ENCODE assay signal across 18 cellular contexts in genomic region chr15:50471072-50471471, GRCh38. TPM values are rescaled to one million over a fixed set of nuclear protein-coding genes. Genes with fewer than 3 reads are reported as not detected.
A peak's percentile ranks its signal among the peaks of the same experiment; 100 is the strongest.
DNase-seq lines count a peak whose midpoint lies in the region; ATAC-seq and TF ChIP-seq lines count a peak whose summit lies in the region.
"Had no signal": no experiment of that assay in that cellular context is flagged by ENCODE, and none has a peak within 500 bp of the region (broad histone marks: within the 10 kb centered on the region; RNA-seq: fewer than 3 reads in every experiment).

No MANE protein-coding gene starts in this region.

- H3K36me3 ChIP-seq in Panc1 (ENCODE audit: control insufficient read depth, insufficient read depth, low read length) (no peaks in the 10 kb centered on the region), PC-3 (ENCODE audit: low read depth, low read length) (peaks cover 3% of the 10 kb centered on the region; the same call in 1 of the 2 replicates)

- intact Hi-C loops in Panc1 (cut with micrococcal nuclease; ENCODE audit: unreplicated experiment) (no loop called here), PC-3 (cut with micrococcal nuclease) (no loop called here)

- POLR2A ChIA-PET in Panc1 (lab: Charles Lee) (interaction anchor here (0.7 kb wide), 1 partner anchor 9 kb away, joined by 7 read pairs; no protein-coding TSS in a partner anchor), PC-3 (lab: Charles Lee; ENCODE audit: unreplicated experiment) (no interaction called here)

- peak overlapping the region; percentile 46 for H3K27ac Mint-ChIP-seq in stimulated activated memory B cell treated with anti-CD40 and anti-IgM and Interleukin-4, amounts not matched to agents 10 μg/mL and 1 μg/mL and 100 μg/mL, for 72 hours
- H3K27ac Mint-ChIP-seq: B cell; CD4-positive, alpha-beta T cell; CD8-positive, alpha-beta T cell had no signal

- in situ Hi-C loops in Panc1 (cut with HindIII; ENCODE audit: low pct_unique_long_range_greater_than_20kb, low sequenced_read_pairs) = no loop called here

- BruUV-seq in Panc1 (replicated peaks; lab: Mats Ljungman, UMichigan) = TSS peak; percentile 18
- BruUV-seq in PC-3 (replicated peaks; lab: Mats Ljungman, UMichigan) = no TSS peak

- no peak overlapping the region for H3K4me3 Mint-ChIP-seq in stimulated activated memory B cell treated with anti-CD40 and anti-IgM and Interleukin-4, amounts not matched to agents 10 μg/mL and 1 μg/mL and 100 μg/mL, for 72 hours
- H3K4me3 Mint-ChIP-seq: B cell; CD4-positive, alpha-beta T cell; CD8-positive, alpha-beta T cell had no signal

- peaks cover 51% of the 10 kb centered on the region for H3K36me3 Mint-ChIP-seq in stimulated activated memory B cell treated with anti-CD40 and anti-IgM and Interleukin-4, amounts not matched to agents 10 μg/mL and 1 μg/mL and 100 μg/mL, for 72 hours

- H3K27me3 ChIP-seq in Panc1 (ENCODE audit: control insufficient read depth, insufficient read depth, low read length) (no peaks in the 10 kb centered on the region), PC-3 (ENCODE audit: low read length) (no peaks in the 10 kb centered on the region)
- H3K27me3 ChIP-seq: BLaER1 treated with 17β-estradiol and CSF1 and Interleukin-3, amounts not matched to agents 10 nM and 100 nM had no signal

- TF ChIP-seq CTCF in GM10266 (IDR thresholded peaks at IDR 0.05; ENCODE audit: control insufficient read depth, insufficient read depth, low read depth, missing control alignments) = no peak
- no peak for TF ChIP-seq CTCF in Panc1 (IDR thresholded peaks at IDR 0.05)
- TF ChIP-seq CTCF in PC-3 (conservative IDR thresholded peaks at IDR 0.05; ENCODE audit: low read depth, low read length) = no peak

- H3K4me3 ChIP-seq in Panc1 (ENCODE audit: low read depth in 2 of 2, low read length in 2 of 2) (no peak overlapping the region), PC-3 (ENCODE audit: low read length) (no peak overlapping the region)
- H3K4me3 ChIP-seq: A549; BLaER1 treated with 17β-estradiol and CSF1 and Interleukin-3, amounts not matched to agents 10 nM and 100 nM had no signal

- H3F3A ChIP-seq in PC-3 (ENCODE audit: low read length, unreplicated experiment) = no peaks in the 10 kb centered on the region

- H3K27me3 Mint-ChIP-seq in stimulated activated memory B cell treated with anti-CD40 and anti-IgM and Interleukin-4, amounts not matched to agents 10 μg/mL and 1 μg/mL and 100 μg/mL, for 72 hours = no peaks in the 10 kb centered on the region
- H3K27me3 Mint-ChIP-seq: B cell; CD4-positive, alpha-beta T cell had no signal

- H3K9ac ChIP-seq in PC-3 (ENCODE audit: low read length) = no peak overlapping the region
- H3K9ac ChIP-seq: BLaER1 treated with 17β-estradiol and CSF1 and Interleukin-3, amounts not matched to agents 10 nM and 100 nM had no signal

- no peaks in the 10 kb centered on the region for H3K79me2 ChIP-seq in PC-3 (ENCODE audit: low read length)

- H3K9me3 Mint-ChIP-seq in stimulated activated memory B cell treated with anti-CD40 and anti-IgM and Interleukin-4, amounts not matched to agents 10 μg/mL and 1 μg/mL and 100 μg/mL, for 72 hours = no peaks in the 10 kb centered on the region
- H3K9me3 Mint-ChIP-seq: CD4-positive, alpha-beta T cell; CD8-positive, alpha-beta T cell had no signal

- H2AFZ ChIP-seq in PC-3 (ENCODE audit: low read length) = no peak overlapping the region

- H3K9me3 ChIP-seq in Panc1 (ENCODE audit: control insufficient read depth, insufficient read depth, low read depth, low read length) (no peaks in the 10 kb centered on the region), PC-3 (ENCODE audit: low read length) (no peaks in the 10 kb centered on the region)
- H3K9me3 ChIP-seq: A549; BLaER1 treated with 17β-estradiol and CSF1 and Interleukin-3, amounts not matched to agents 10 nM and 100 nM; Caco-2 had no signal

- H3K4me1 ChIP-seq in Panc1 (ENCODE audit: control insufficient read depth, insufficient read depth, low read length) (no peaks in the 10 kb centered on the region), PC-3 (ENCODE audit: insufficient read depth, low read length) (no peaks in the 10 kb centered on the region)
- H3K4me1 ChIP-seq: A549; BLaER1 treated with 17β-estradiol and CSF1 and Interleukin-3, amounts not matched to agents 10 nM and 100 nM; Caco-2 had no signal

- no peak overlapping the region for H3K27ac ChIP-seq in Panc1 (ENCODE audit: low read length)
- H3K27ac ChIP-seq in PC-3 (ENCODE audit: low read length) = no peak overlapping the region
- H3K27ac ChIP-seq: 22Rv1; A549; BLaER1 treated with 17β-estradiol and CSF1 and Interleukin-3, amounts not matched to agents 10 nM and 100 nM; C4-2B had no signal

- H3K4me1 Mint-ChIP-seq in stimulated activated memory B cell treated with anti-CD40 and anti-IgM and Interleukin-4, amounts not matched to agents 10 μg/mL and 1 μg/mL and 100 μg/mL, for 72 hours = peaks cover 17% of the 10 kb centered on the region
- H3K4me1 Mint-ChIP-seq: B cell had no signal

- H4K20me1 ChIP-seq in PC-3 (ENCODE audit: low read length) = no peaks in the 10 kb centered on the region

- H3K4me2 ChIP-seq in PC-3 (ENCODE audit: low read length) = no peak overlapping the region
- H3K4me2 ChIP-seq: A549; BLaER1 treated with 17β-estradiol and CSF1 and Interleukin-3, amounts not matched to agents 10 nM and 100 nM had no signal

- CTCF ChIA-PET in Panc1 (lab: Charles Lee) = no interaction called here
- CTCF ChIA-PET in PC-3 (lab: Charles Lee) = no interaction called here

- DNase-seq in GM10266 (ENCODE audit: extremely low spot score) (peak; percentile 19), Panc1 (ENCODE audit: low read depth, low spot score) (no peak), PC-3 (no peak), NCI-H2171 treated with DMSO at 0.1 percent for 48 hours (lab: John Stamatoyannopoulos, UW) (no peak)
- no peak for DNase-seq in activated CD8-positive, alpha-beta memory T cell treated with anti-CD3 and anti-CD28 coated beads, Interleukin-2, amount 50 U/mL, for 4 hours
- DNase-seq: AML-193; Caco-2; Calu3; CD4-positive, alpha-beta T cell; CD8-positive, alpha-beta T cell; DMS79 treated with DMSO at 0.1 percent for 48 hours; GF-D8 had no signal

- no peak for ATAC-seq in Panc1
- no peak for ATAC-seq in stimulated activated memory B cell treated with anti-CD40 and anti-IgM and Interleukin-4, amounts not matched to agents 10 μg/mL and 1 μg/mL and 100 μg/mL, for 72 hours
- no peak for ATAC-seq in PC-3
- ATAC-seq: A549; CD8-positive, alpha-beta T cell had no signal

- H3K9me2 ChIP-seq in PC-3 (replicated peaks; ENCODE audit: low read length) = no peaks in the 10 kb centered on the region

RNA-seq across cellular contexts. Expression of gene USP8, which starts 46.9 kb away (rescaled TPM):
- total RNA-seq in Panc1 (2021; ENCODE audit: unreplicated experiment) = 57.3 TPM
- polyA plus RNA-seq in Panc1 (2012; ENCODE audit: insufficient read length) = 18.5 TPM
- 24.6 and 25.1 TPM in 2 replicates for total RNA-seq in PC-3 (2014; rRNA removed)
